ENCODE assay signal across 8 cellular contexts in genomic region chr16:11312718-11313492, GRCh38. TPM values are rescaled to one million over a fixed set of nuclear protein-coding genes. Genes with fewer than 3 reads are reported as not detected.
DNase-seq lines count a peak whose midpoint lies in the region; ATAC-seq and TF ChIP-seq lines count a peak whose summit lies in the region.

No MANE protein-coding gene starts in this region.

- DNase-seq in activated CD4-positive, alpha-beta T cell treated with anti-CD3 and anti-CD28 coated beads, Interleukin-2, amount 10 ng/mL, durations not matched to agents 24 days and 14 days, result peak; percentile 86
- DNase-seq in activated CD4-positive, alpha-beta T cell treated with anti-CD3 and anti-CD28 coated beads, Interleukin-2, amount 50 U/mL, for 1 hour, result no peak
- no peak for DNase-seq in RWPE2 (ENCODE audit: low spot score)
- DNase-seq in fibroblast of pulmonary artery (ENCODE audit: low read depth), result peak; percentile 52
- no peak for DNase-seq in KG1 (lab: John Stamatoyannopoulos, UW)

- H3K4me1 Mint-ChIP-seq in activated CD4-positive, alpha-beta T cell treated with anti-CD3 and anti-CD28 coated beads, Interleukin-2, amount 10 ng/mL, durations not matched to agents 24 days and 14 days, result peaks cover 64% of the 10 kb centered on the region
- peaks cover 52% of the 10 kb centered on the region for H3K4me1 Mint-ChIP-seq in stimulated activated naive CD8-positive, alpha-beta T cell treated with anti-CD3 and anti-CD28 coated beads, Interleukin-15, Interleukin-2, amounts not matched to agents 100 ng/mL and 50 ng/mL, for 24 hours (ENCODE audit: low read depth)

- H3K9me3 ChIP-seq in RWPE2 (ENCODE audit: severe bottlenecking), result no peaks in the 10 kb centered on the region

- ATAC-seq in RWPE2 (ENCODE audit: low read depth) (peak; percentile 54), GM21423 (IDR thresholded peaks at IDR 0.05; ENCODE audit: unreplicated experiment) (no peak), GM18873 (IDR thresholded peaks at IDR 0.05; ENCODE audit: low FRiP score, unreplicated experiment) (no peak)

- no peaks in the 10 kb centered on the region for H3K9me3 Mint-ChIP-seq in activated CD4-positive, alpha-beta T cell treated with anti-CD3 and anti-CD28 coated beads, Interleukin-2, amount 10 ng/mL, durations not matched to agents 24 days and 14 days
- H3K9me3 Mint-ChIP-seq in stimulated activated naive CD8-positive, alpha-beta T cell treated with anti-CD3 and anti-CD28 coated beads, Interleukin-15, Interleukin-2, amounts not matched to agents 100 ng/mL and 50 ng/mL, for 24 hours, result no peaks in the 10 kb centered on the region

- no peaks in the 10 kb centered on the region for H3K27me3 Mint-ChIP-seq in activated CD4-positive, alpha-beta T cell treated with anti-CD3 and anti-CD28 coated beads, Interleukin-2, amount 10 ng/mL, durations not matched to agents 24 days and 14 days
- no peaks in the 10 kb centered on the region for H3K27me3 Mint-ChIP-seq in stimulated activated naive CD8-positive, alpha-beta T cell treated with anti-CD3 and anti-CD28 coated beads, Interleukin-15, Interleukin-2, amounts not matched to agents 100 ng/mL and 50 ng/mL, for 24 hours

- H3K36me3 Mint-ChIP-seq in activated CD4-positive, alpha-beta T cell treated with anti-CD3 and anti-CD28 coated beads, Interleukin-2, amount 10 ng/mL, durations not matched to agents 24 days and 14 days (ENCODE audit: low read depth), result no peaks in the 10 kb centered on the region
- H3K36me3 Mint-ChIP-seq in stimulated activated naive CD8-positive, alpha-beta T cell treated with anti-CD3 and anti-CD28 coated beads, Interleukin-15, Interleukin-2, amounts not matched to agents 100 ng/mL and 50 ng/mL, for 24 hours (ENCODE audit: low read depth), result no peaks in the 10 kb centered on the region

- TF ChIP-seq CTCF in RWPE2 (IDR thresholded peaks at IDR 0.05; ENCODE audit: poor library complexity, severe bottlenecking) (no peak), fibroblast of pulmonary artery (IDR thresholded peaks at IDR 0.05; ENCODE audit: low read length, missing control alignments) (no peak)

- peak overlapping the region; percentile 31 for H3K27ac ChIP-seq in RWPE2 (ENCODE audit: poor library complexity, severe bottlenecking)

- no peak overlapping the region for H3K4me3 ChIP-seq in RWPE2 (ENCODE audit: severe bottlenecking)
- H3K4me3 ChIP-seq in fibroblast of pulmonary artery (replicated peaks; ENCODE audit: low read depth, low read length), result no peak overlapping the region

- H3K27ac Mint-ChIP-seq in activated CD4-positive, alpha-beta T cell treated with anti-CD3 and anti-CD28 coated beads, Interleukin-2, amount 10 ng/mL, durations not matched to agents 24 days and 14 days, result peak overlapping the region; percentile 52
- peak overlapping the region; percentile 12 for H3K27ac Mint-ChIP-seq in stimulated activated naive CD8-positive, alpha-beta T cell treated with anti-CD3 and anti-CD28 coated beads, Interleukin-15, Interleukin-2, amounts not matched to agents 100 ng/mL and 50 ng/mL, for 24 hours

- H3K36me3 ChIP-seq in RWPE2 (ENCODE audit: low read depth), result no peaks in the 10 kb centered on the region

- peaks cover 14% of the 10 kb centered on the region for H3K4me1 ChIP-seq in RWPE2 (ENCODE audit: insufficient read depth, poor library complexity, severe bottlenecking)

- intact Hi-C loops in activated CD4-positive, alpha-beta T cell treated with anti-CD3 and anti-CD28 coated beads, Interleukin-2, amount 10 ng/mL, durations not matched to agents 24 days and 14 days (cut with micrococcal nuclease), result no loop called here

- H3K27me3 ChIP-seq in RWPE2 (ENCODE audit: insufficient read depth, poor library complexity, severe bottlenecking), result no peaks in the 10 kb centered on the region

- peak overlapping the region; percentile 36 for H3K4me3 Mint-ChIP-seq in activated CD4-positive, alpha-beta T cell treated with anti-CD3 and anti-CD28 coated beads, Interleukin-2, amount 10 ng/mL, durations not matched to agents 24 days and 14 days
- H3K4me3 Mint-ChIP-seq in stimulated activated naive CD8-positive, alpha-beta T cell treated with anti-CD3 and anti-CD28 coated beads, Interleukin-15, Interleukin-2, amounts not matched to agents 100 ng/mL and 50 ng/mL, for 24 hours, result peak overlapping the region; percentile 5

RNA-seq across cellular contexts. Expression of gene PRM1, which starts 31.8 kb away (rescaled TPM):
- not detected in 2 replicates for total RNA-seq in activated CD4-positive, alpha-beta T cell treated with anti-CD3 and anti-CD28 coated beads, Interleukin-2, amount 10 ng/mL, durations not matched to agents 24 days and 14 days

RNA-seq across cellular contexts. Expression of gene RMI2, which starts 32.4 kb away (rescaled TPM):
- total RNA-seq in activated CD4-positive, alpha-beta T cell treated with anti-CD3 and anti-CD28 coated beads, Interleukin-2, amount 10 ng/mL, durations not matched to agents 24 days and 14 days, result 63.8 and 65.6 TPM in 2 replicates

RNA-seq across cellular contexts. Expression of gene PRM2, which starts 36.6 kb away (rescaled TPM):
- total RNA-seq in activated CD4-positive, alpha-beta T cell treated with anti-CD3 and anti-CD28 coated beads, Interleukin-2, amount 10 ng/mL, durations not matched to agents 24 days and 14 days, result not detected in 2 replicates

RNA-seq across cellular contexts. Expression of gene PRM3, which starts 39.5 kb away (rescaled TPM):
- total RNA-seq in activated CD4-positive, alpha-beta T cell treated with anti-CD3 and anti-CD28 coated beads, Interleukin-2, amount 10 ng/mL, durations not matched to agents 24 days and 14 days, result not detected in 2 replicates

RNA-seq across cellular contexts. Expression of gene TNP2, which starts 43.8 kb away (rescaled TPM):
- total RNA-seq in activated CD4-positive, alpha-beta T cell treated with anti-CD3 and anti-CD28 coated beads, Interleukin-2, amount 10 ng/mL, durations not matched to agents 24 days and 14 days, result not detected in 2 replicates

Comparison
In these comparisons a context has a peak if more than half of its experiments do, and no peak if none do; other contexts are left out.
1. DNase-seq: peak in activated CD4-positive, alpha-beta T cell treated with anti-CD3 and anti-CD28 coated beads, Interleukin-2, amount 10 ng/mL, durations not matched to agents 24 days and 14 days (single experiment) and fibroblast of pulmonary artery (single experiment); none in activated CD4-positive, alpha-beta T cell treated with anti-CD3 and anti-CD28 coated beads, Interleukin-2, amount 50 U/mL, for 1 hour (single experiment), RWPE2 (single experiment) and KG1 (single experiment).